Comparison of ENCODE assay signal across 12 cellular contexts in genomic region chr3:70989174-70989573, GRCh38.
A peak's percentile ranks its signal among the peaks of the same experiment; 100 is the strongest.
DNase-seq lines count a peak whose midpoint lies in the region; ATAC-seq and TF ChIP-seq lines count a peak whose summit lies in the region.
"Had no signal": no experiment of that assay in that cellular context is flagged by ENCODE, and none has a peak within 500 bp of the region (broad histone marks: within the 10 kb centered on the region; RNA-seq: fewer than 3 reads in every experiment).

No MANE protein-coding gene starts in this region.

- DNase-seq in COLO829 (ENCODE audit: low spot score) (peak; percentile 82), SJSA1 (ENCODE audit: low read depth in 1 of 2, low spot score in 2 of 2) (peak in 1 of 2 experiments; percentile 64), foreskin keratinocyte (peak in 1 of 2 donors; percentile 36), gastrocnemius medialis (no peak), occipital lobe (lab: John Stamatoyannopoulos, UW) (no peak), activated gamma-delta T cell treated with Interleukin-2 at 50 U/mL for 16 hours (no peak)
- no peak for DNase-seq in activated CD4-positive, CD25-positive, alpha-beta regulatory T cell treated with anti-CD3 and anti-CD28 coated beads, Interleukin-2, amount 50 U/mL, for 72 hours
- DNase-seq: activated T-cell treated with anti-CD3 and anti-CD28 coated beads, Interleukin-2, amount 50 U/mL, for 4 hours; NCI-H446 treated with DMSO at 0.1 percent for 48 hours; upper lobe of left lung had no signal

- H3K27ac ChIP-seq in SJSA1 (peak overlapping the region; percentile 52), foreskin keratinocyte (peak overlapping the region; percentile 20), gastrocnemius medialis (peak overlapping the region; percentile 9 to 56 (median 35))

- H3K4me1 ChIP-seq in SJSA1 (replicated peaks) = peaks cover 43% of the 10 kb centered on the region
- peaks cover 22% of the 10 kb centered on the region for H3K4me1 ChIP-seq in foreskin keratinocyte
- peaks cover 39 to 40% of the 10 kb centered on the region in 2 donors for H3K4me1 ChIP-seq in gastrocnemius medialis

- H3K4me3 ChIP-seq in SJSA1 = no peak overlapping the region
- no peak overlapping the region for H3K4me3 ChIP-seq in gastrocnemius medialis
- H3K4me3 ChIP-seq: lung, upper lobe of left lung had no signal

- H3K36me3 ChIP-seq in SJSA1 = peaks cover 34% of the 10 kb centered on the region
- peaks cover 0 to 20% of the 10 kb centered on the region in 2 donors for H3K36me3 ChIP-seq in gastrocnemius medialis

- no peak for TF ChIP-seq POLR2A in gastrocnemius medialis (IDR thresholded peaks at IDR 0.05)

- in situ Hi-C loops in gastrocnemius medialis (cut with MboI; ENCODE audit: low sequenced_read_pairs in 4 of 4) = loop anchor here in 1 of 4 donors (10.0 to 25.0 kb wide), 2 partner anchors 66 to 598 kb away; partner anchors contain the start of gene FOXP1

- H3K27me3 ChIP-seq in SJSA1 (replicated peaks) (no peaks in the 10 kb centered on the region), foreskin keratinocyte (no peaks in the 10 kb centered on the region), gastrocnemius medialis (no peaks in the 10 kb centered on the region)
- H3K27me3 ChIP-seq: upper lobe of left lung had no signal

- no peaks in the 10 kb centered on the region for H3K9me3 ChIP-seq in SJSA1 (replicated peaks)
- no peaks in the 10 kb centered on the region for H3K9me3 ChIP-seq in gastrocnemius medialis
- H3K9me3 ChIP-seq: upper lobe of left lung had no signal

- intact Hi-C loops in gastrocnemius medialis (cut with DNase I; ENCODE audit: low total_unique reads) = no loop called here

- ATAC-seq in foreskin keratinocyte = peak; percentile 61
- ATAC-seq in gastrocnemius medialis = peak; percentile 51 to 69
- ATAC-seq in HG02884 (IDR thresholded peaks at IDR 0.05; ENCODE audit: unreplicated experiment) = no peak
- ATAC-seq: activated T-cell treated with anti-CD3 and anti-CD28 coated beads, Interleukin-2, amount 50 U/mL, for 4 hours had no signal

- no peak for TF ChIP-seq CTCF in foreskin keratinocyte (conservative IDR thresholded peaks at IDR 0.05)
- no peak for TF ChIP-seq CTCF in gastrocnemius medialis (IDR thresholded peaks at IDR 0.05 in 4 of 5, conservative IDR thresholded peaks at IDR 0.05 in 1 of 5)
